In the genomic region with DNA sequence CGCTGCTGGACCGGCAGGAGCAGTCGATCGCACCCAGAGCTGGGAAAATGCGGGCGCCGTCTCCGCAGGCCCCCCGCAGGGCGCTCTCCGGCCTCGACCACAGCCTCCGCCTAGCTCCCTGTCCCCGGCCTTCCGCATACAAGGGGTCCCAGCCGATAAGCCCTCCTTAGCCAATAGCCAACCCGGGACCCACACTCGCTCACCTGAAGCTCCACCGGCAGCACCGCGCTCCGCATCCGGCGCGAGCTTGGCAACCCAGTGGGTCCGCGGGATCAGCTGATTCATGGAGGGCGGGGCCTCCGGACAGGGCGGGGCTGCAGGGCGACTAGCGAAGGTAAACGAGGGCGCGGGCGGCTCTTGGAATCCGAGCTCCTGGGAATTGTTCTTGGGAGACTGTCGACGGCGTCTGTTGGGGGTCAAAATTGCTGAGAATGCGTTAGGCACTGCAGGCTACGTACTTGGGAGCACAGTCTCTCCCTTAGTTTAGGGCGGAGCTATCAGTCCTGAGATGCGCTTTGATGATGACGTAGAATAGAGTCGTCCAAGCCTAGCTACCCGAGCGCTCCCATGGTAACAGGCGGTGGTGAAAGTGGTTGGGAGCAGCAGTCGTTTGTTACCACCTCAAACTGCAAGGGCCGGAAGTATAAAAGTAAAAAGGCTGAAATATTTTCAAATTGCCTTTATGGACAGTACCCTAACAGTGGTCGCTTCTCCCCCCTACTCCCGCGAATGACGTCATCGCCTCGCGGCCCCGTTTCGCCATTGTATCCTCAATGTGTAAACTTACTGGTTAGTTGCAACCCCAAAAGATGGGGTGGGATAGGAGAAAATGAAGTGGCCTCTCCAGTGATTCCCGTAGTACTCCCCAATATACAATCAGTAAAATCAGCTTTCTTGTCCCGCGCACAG, we compare ENCODE assay signal across 8 cellular contexts. TPM values are rescaled to one million over a fixed set of nuclear protein-coding genes. Genes with fewer than 3 reads are reported as not detected.
DNase-seq lines count a peak whose midpoint lies in the region; ATAC-seq and TF ChIP-seq lines count a peak whose summit lies in the region.

A gene (minus strand): TSS at position 260 of the 909 bp plus-strand sequence. CDS start 12,048 bp downstream, outside the sequence.

- no peaks in the 10 kb centered on the region for H3K36me3 Mint-ChIP-seq in CD14-positive monocyte
- no peaks in the 10 kb centered on the region for H3K36me3 Mint-ChIP-seq in activated CD4-positive, alpha-beta memory T cell treated with anti-CD3 and anti-CD28 coated beads for 36 hours

- peaks cover 23% of the 10 kb centered on the region for H3K4me1 Mint-ChIP-seq in CD14-positive monocyte
- H3K4me1 Mint-ChIP-seq in activated CD4-positive, alpha-beta memory T cell treated with anti-CD3 and anti-CD28 coated beads for 36 hours (ENCODE audit: low read depth): peaks cover 15% of the 10 kb centered on the region

- peak; percentile 84 for DNase-seq in CD14-positive monocyte (ENCODE audit: low spot score)
- DNase-seq in NCI-H82 (lab: John Stamatoyannopoulos, UW): peak; percentile 99
- peak; percentile 96 for DNase-seq in activated CD4-positive, alpha-beta memory T cell treated with anti-CD3 and anti-CD28 coated beads for 36 hours
- peak; percentile 98 for DNase-seq in right lobe of liver
- peak; percentile 90 to 91 for DNase-seq in stimulated activated CD4-positive, alpha-beta T cell treated with anti-CD3 and anti-CD28 coated beads, Interleukin-4, amount 100 ng/mL, for 4 hours

- H3K9me3 ChIP-seq in duodenal mucosa (ENCODE audit: control insufficient read depth in 1 of 2, low read length in 2 of 2): no peaks in the 10 kb centered on the region
- H3K9me3 ChIP-seq in right lobe of liver: no peaks in the 10 kb centered on the region

- H3K27ac ChIP-seq in duodenal mucosa (ENCODE audit: low read depth, low read length) (peak within 1 kb of the TSS; percentile 73), right lobe of liver (peak within 1 kb of the TSS; percentile 67 to 69 (median 68))

- no peak for TF ChIP-seq CTCF in CD14-positive monocyte (IDR thresholded peaks at IDR 0.05)
- no peak for TF ChIP-seq CTCF in right lobe of liver (IDR thresholded peaks at IDR 0.05)

- WGBS in right lobe of liver (ENCODE audit: insufficient coverage, low coverage, low lambda C conversion rate, missing lambda C conversion rate): 0% methylated on average over 42 of the region's 63 CpGs

- TF ChIP-seq POLR2A in right lobe of liver (IDR thresholded peaks at IDR 0.05): peak; percentile 56

- H3K9ac ChIP-seq in duodenal mucosa (ENCODE audit: low read depth in 1 of 2, low read length in 2 of 2): peak within 1 kb of the TSS; percentile 78 to 85

- peaks cover 0 to 9% (median 5%) of the 10 kb centered on the region in 3 donors for H3K27me3 Mint-ChIP-seq in CD14-positive monocyte (ENCODE audit: low read depth in 3 of 3)
- H3K27me3 Mint-ChIP-seq in activated CD4-positive, alpha-beta memory T cell treated with anti-CD3 and anti-CD28 coated beads for 36 hours: peaks cover 3% of the 10 kb centered on the region

- H3K4me3 ChIP-seq in duodenal mucosa (ENCODE audit: low read depth in 1 of 2, low read length in 2 of 2): peak within 1 kb of the TSS; percentile 91 to 97
- H3K4me3 ChIP-seq in right lobe of liver: peak within 1 kb of the TSS; percentile 58 to 91 (median 72)

- CTCF ChIA-PET in activated CD4-positive, alpha-beta memory T cell treated with anti-CD3 and anti-CD28 coated beads for 36 hours (lab: Charles Lee): interaction anchor here (1.0 to 2.7 kb wide), 3 partner anchors 79 to 549 kb away, joined by 3 to 10 read pairs (median 7); no protein-coding TSS in a partner anchor

- intact Hi-C loops in CD14-positive monocyte (cut with micrococcal nuclease): loop anchor here in 1 of 2 donors (10.0 kb wide), 1 partner anchor 336 kb away; no protein-coding TSS in a partner anchor
- intact Hi-C loops in activated CD4-positive, alpha-beta memory T cell treated with anti-CD3 and anti-CD28 coated beads for 36 hours (cut with micrococcal nuclease): loop anchor here (1.0 to 5.0 kb wide), 4 partner anchors 139 to 544 kb away; a partner anchor contains a TSS
- intact Hi-C loops in right lobe of liver (cut with DNase I): no loop called here

- ATAC-seq in GM19397 (IDR thresholded peaks at IDR 0.05; ENCODE audit: unreplicated experiment): peak; percentile 93
- ATAC-seq in HG03571 (IDR thresholded peaks at IDR 0.05; ENCODE audit: unreplicated experiment): peak; percentile 96
- peak; percentile 94 to 97 (median 95) for ATAC-seq in right lobe of liver

- POLR2A ChIA-PET in activated CD4-positive, alpha-beta memory T cell treated with anti-CD3 and anti-CD28 coated beads for 36 hours (lab: Charles Lee): interaction anchor here (1.8 kb wide), 1 partner anchor 138 kb away, joined by 8 read pairs; a partner anchor contains a TSS

- no peaks in the 10 kb centered on the region for H3K9me3 Mint-ChIP-seq in CD14-positive monocyte
- H3K9me3 Mint-ChIP-seq in activated CD4-positive, alpha-beta memory T cell treated with anti-CD3 and anti-CD28 coated beads for 36 hours: no peaks in the 10 kb centered on the region

- H3K36me3 ChIP-seq in duodenal mucosa (ENCODE audit: control insufficient read depth in 1 of 2, insufficient read depth in 2 of 2, low read length in 2 of 2) (no peaks in the 10 kb centered on the region), right lobe of liver (no peaks in the 10 kb centered on the region)

- no peaks in the 10 kb centered on the region for H3K27me3 ChIP-seq in duodenal mucosa (ENCODE audit: control insufficient read depth in 1 of 2, insufficient read depth in 2 of 2, low read length in 2 of 2)
- H3K27me3 ChIP-seq in right lobe of liver: no peaks in the 10 kb centered on the region

- H3K4me1 ChIP-seq in duodenal mucosa (ENCODE audit: control insufficient read depth in 1 of 2, insufficient read depth in 2 of 2, low read length in 2 of 2): peaks cover 17 to 46% of the 10 kb centered on the region in 2 donors
- H3K4me1 ChIP-seq in right lobe of liver: peaks cover 0 to 35% (median 12%) of the 10 kb centered on the region in 4 donors

- peak within 1 kb of the TSS; percentile 96 to 98 for H3K4me3 Mint-ChIP-seq in CD14-positive monocyte
- peak within 1 kb of the TSS; percentile 98 for H3K4me3 Mint-ChIP-seq in activated CD4-positive, alpha-beta memory T cell treated with anti-CD3 and anti-CD28 coated beads for 36 hours

- peak within 1 kb of the TSS; percentile 92 to 99 (median 97) for H3K27ac Mint-ChIP-seq in CD14-positive monocyte
- H3K27ac Mint-ChIP-seq in activated CD4-positive, alpha-beta memory T cell treated with anti-CD3 and anti-CD28 coated beads for 36 hours: peak within 1 kb of the TSS; percentile 93

RNA-seq across cellular contexts. Expression of the gene that starts here (rescaled TPM):
- 1 to 10 TPM; 2.6 to 3.1 TPM for polyA plus RNA-seq in CD14-positive monocyte
- total RNA-seq in activated CD4-positive, alpha-beta memory T cell treated with anti-CD3 and anti-CD28 coated beads for 36 hours: 10 to 100 TPM; 11.0 to 12.6 TPM
- 10 to 100 TPM; 15.8 to 24.9 (median 20.3) TPM for total RNA-seq in right lobe of liver

Comparison
In these comparisons a context has a peak if more than half of its experiments do, and no peak if none do; other contexts are left out.
1. Peak in every context shown above with its lines: DNase-seq, ATAC-seq, H3K4me3 ChIP-seq and H3K27ac ChIP-seq.